ENCODE assay signal across 21 cellular contexts in genomic region chr9:121235512-121235911, GRCh38. TPM values are rescaled to one million over a fixed set of nuclear protein-coding genes. Genes with fewer than 3 reads are reported as not detected.
DNase-seq lines count a peak whose midpoint lies in the region; ATAC-seq, FAIRE-seq and TF ChIP-seq lines count a peak whose summit lies in the region.
"Had no signal": no experiment of that assay in that cellular context is flagged by ENCODE, and none has a peak within 500 bp of the region (broad histone marks: within the 10 kb centered on the region; RNA-seq: fewer than 3 reads in every experiment).

No MANE protein-coding gene starts in this region.

- H3K27me3 Mint-ChIP-seq in CD4-positive, alpha-beta memory T cell: no peaks in the 10 kb centered on the region
- H3K27me3 Mint-ChIP-seq: CD4-positive, alpha-beta T cell; IgD-negative memory B cell had no signal

- H3K4me1 ChIP-seq in PC-9 (replicated peaks; ENCODE audit: insufficient read depth) (peaks cover 32% of the 10 kb centered on the region), K562 (replicated peaks in 1 of 2; ENCODE audit: control insufficient read depth in 2 of 2, insufficient read depth in 2 of 2, low read length in 2 of 2) (peaks cover 12 to 25% of the 10 kb centered on the region in 2 experiments; a peak in 4 of 5 replicates), pancreas (no peaks in the 10 kb centered on the region), smooth muscle cell (ENCODE audit: low read depth) (no peaks in the 10 kb centered on the region)
- H3K4me1 ChIP-seq in CD4-positive, alpha-beta memory T cell (ENCODE audit: insufficient read depth, low read length): no peaks in the 10 kb centered on the region

- peaks cover 32% of the 10 kb centered on the region for H3F3A ChIP-seq in PC-9 (ENCODE audit: insufficient read depth, low read depth)
- H3F3A ChIP-seq in smooth muscle cell (ENCODE audit: low read depth): no peaks in the 10 kb centered on the region

- FAIRE-seq in K562 (lab: Jason Lieb, UNC): peak; percentile 35
- FAIRE-seq in pancreas (lab: Jason Lieb, UNC): no peak
- FAIRE-seq: A204.1, HTR-8/SVneo had no signal

- no peaks in the 10 kb centered on the region for H4K20me1 ChIP-seq in PC-9 (ENCODE audit: insufficient read depth)
- no peaks in the 10 kb centered on the region for H4K20me1 ChIP-seq in K562 (replicated peaks; ENCODE audit: control insufficient read depth, insufficient read depth, low read length)
- H4K20me1 ChIP-seq in smooth muscle cell (ENCODE audit: low read depth): no peaks in the 10 kb centered on the region

- H3K27ac Mint-ChIP-seq in CD4-positive, alpha-beta memory T cell: no peak overlapping the region
- H3K27ac Mint-ChIP-seq: CD4-positive, alpha-beta T cell; IgD-negative memory B cell had no signal

- ATAC-seq in K562: peak; percentile 60
- ATAC-seq in pancreas: peak; percentile 54 to 88 (median 62)
- ATAC-seq in HG03571 (IDR thresholded peaks at IDR 0.05; ENCODE audit: unreplicated experiment): no peak
- ATAC-seq: HCT116 had no signal

- TF ChIP-seq CTCF in PC-9 (conservative IDR thresholded peaks at IDR 0.05) (no peak), K562 (IDR thresholded peaks at IDR 0.05 in 2 of 3, conservative IDR thresholded peaks at IDR 0.05 in 1 of 3; ENCODE audit: insufficient read depth in 2 of 3, low read depth in 1 of 3, low read length in 3 of 3) (no peak), pancreas (IDR thresholded peaks at IDR 0.05) (no peak), smooth muscle cell (IDR thresholded peaks at IDR 0.05; ENCODE audit: borderline replicate concordance, insufficient read depth, poor library complexity, severe bottlenecking) (no peak)

- 35% methylated on average over 5 of the region's 5 CpGs for WGBS in K562 (ENCODE audit: insufficient coverage, low coverage, missing lambda C conversion rate)
- 58 to 63% methylated on average over 5 of the region's 5 CpGs for WGBS in pancreas, 2 donors
- over 99% methylated on average over 5 of the region's 5 CpGs for WGBS in smooth muscle cell (ENCODE audit: low lambda C conversion rate)

- peak overlapping the region; percentile 94 for H3K27ac ChIP-seq in PC-9
- H3K27ac ChIP-seq in K562 (ENCODE audit: extremely low read depth, low read depth, low read length): peak overlapping the region; percentile 42; the same call in 2 of the 3 replicates
- no peak overlapping the region for H3K27ac ChIP-seq in pancreas
- H3K27ac ChIP-seq in CD4-positive, alpha-beta memory T cell (ENCODE audit: low read depth, low read length): no peak overlapping the region
- no peak overlapping the region for H3K27ac ChIP-seq in smooth muscle cell (ENCODE audit: low read depth)
- H3K27ac ChIP-seq: C4-2B, KMS-11 had no signal

- POLR2A ChIA-PET in PC-9 (lab: Charles Lee; ENCODE audit: unreplicated experiment): interaction anchor here (0.6 to 1.1 kb wide), 2 partner anchors 43 to 51 kb away, joined by 4 read pairs; no protein-coding TSS in a partner anchor
- POLR2A ChIA-PET in K562 (lab: Yijun Ruan, JAX): interaction anchor here (0.6 to 1.8 kb wide), 4 partner anchors 9 to 352 kb away, joined by 3 to 9 read pairs (median 5); no protein-coding TSS in a partner anchor
- POLR2A ChIA-PET in CD4-positive, alpha-beta memory T cell (lab: Charles Lee; ENCODE audit: partially characterized antibody): no interaction called here

- H3K27me3 ChIP-seq in PC-9 (ENCODE audit: insufficient read depth, low read depth) (no peaks in the 10 kb centered on the region), K562 (ENCODE audit: control insufficient read depth in 2 of 2, insufficient read depth in 2 of 2, low read length in 2 of 2) (no peaks in the 10 kb centered on the region), pancreas (no peaks in the 10 kb centered on the region), smooth muscle cell (ENCODE audit: low read depth) (no peaks in the 10 kb centered on the region)
- no peaks in the 10 kb centered on the region for H3K27me3 ChIP-seq in CD4-positive, alpha-beta memory T cell (ENCODE audit: insufficient read depth, low read length)

- BruUV-seq in PC-9 (replicated peaks; lab: Mats Ljungman, UMichigan) (no TSS peak), K562 (replicated peaks; lab: Mats Ljungman, UMichigan) (no TSS peak)

- TF ChIP-seq EP300 in K562 (IDR thresholded peaks at IDR 0.05; ENCODE audit: low read length): no peak

- peak overlapping the region in 1 of 2 experiments; percentile 13; a peak in 2 of 4 replicates for H3K9ac ChIP-seq in K562 (ENCODE audit: insufficient read depth in 1 of 2, low read depth in 2 of 2, low read length in 2 of 2)
- H3K9ac ChIP-seq in smooth muscle cell (ENCODE audit: low read depth): no peak overlapping the region
- H3K9ac ChIP-seq: KMS-11 had no signal

- peak; percentile 10 for DNase-seq in Jurkat, Clone E6-1 (ENCODE audit: low read depth, low spot score)
- DNase-seq in PC-9: no peak
- DNase-seq in K562 (ENCODE audit: extremely low read depth in 1 of 4, low spot score in 3 of 4): peak in 3 of 4 experiments; percentile 20 to 58 (median 39)
- peak in 3 of 6 donors; percentile 13 to 45 (median 33) for DNase-seq in pancreas
- no peak for DNase-seq in CD4-positive, alpha-beta memory T cell
- no peak for DNase-seq in smooth muscle cell (lab: John Stamatoyannopoulos, UW; ENCODE audit: unreplicated experiment)
- DNase-seq: ACHN; AML-193; CD4-positive, alpha-beta T cell; DMS153; DMS79; GF-D8; GOT3; H7 had no signal

- H3K9me3 ChIP-seq in PC-9 (ENCODE audit: insufficient read depth, low read depth) (no peaks in the 10 kb centered on the region), K562 (replicated peaks; ENCODE audit: control insufficient read depth, insufficient read depth, low read depth, low read length) (no peaks in the 10 kb centered on the region), pancreas (no peaks in the 10 kb centered on the region), smooth muscle cell (replicated peaks; ENCODE audit: low read depth) (no peaks in the 10 kb centered on the region)
- no peaks in the 10 kb centered on the region for H3K9me3 ChIP-seq in CD4-positive, alpha-beta memory T cell (ENCODE audit: control insufficient read depth in 1 of 2, low read length in 2 of 2)

- no peak overlapping the region for H3K4me3 ChIP-seq in Jurkat, Clone E6-1 (ENCODE audit: low read length)
- no peak overlapping the region for H3K4me3 ChIP-seq in PC-9
- H3K4me3 ChIP-seq in K562: no peak overlapping the region
- no peak overlapping the region for H3K4me3 ChIP-seq in pancreas
- H3K4me3 ChIP-seq in CD4-positive, alpha-beta memory T cell (ENCODE audit: low read length in 2 of 2): no peak overlapping the region
- H3K4me3 ChIP-seq in smooth muscle cell: no peak overlapping the region

- no peaks in the 10 kb centered on the region for H3K36me3 ChIP-seq in PC-9 (ENCODE audit: low read depth)
- no peaks in the 10 kb centered on the region; the same call in 2 of the 3 replicates for H3K36me3 ChIP-seq in K562 (ENCODE audit: control insufficient read depth, insufficient read depth, low read length)
- H3K36me3 ChIP-seq in pancreas: no peaks in the 10 kb centered on the region
- H3K36me3 ChIP-seq in CD4-positive, alpha-beta memory T cell (ENCODE audit: insufficient read depth, low read length): no peaks in the 10 kb centered on the region
- H3K36me3 ChIP-seq in smooth muscle cell (ENCODE audit: low read depth): no peaks in the 10 kb centered on the region

- no peak overlapping the region for H2AFZ ChIP-seq in PC-9
- H2AFZ ChIP-seq in K562 (ENCODE audit: low read depth, low read length): peak overlapping the region; percentile 84
- no peak overlapping the region for H2AFZ ChIP-seq in smooth muscle cell (ENCODE audit: low read depth)

- no peak overlapping the region for H3K4me3 Mint-ChIP-seq in CD4-positive, alpha-beta memory T cell
- H3K4me3 Mint-ChIP-seq: CD4-positive, alpha-beta T cell; IgD-negative memory B cell had no signal

- intact Hi-C loops in PC-9 (cut with micrococcal nuclease; ENCODE audit: unreplicated experiment) (loop anchor here (2.0 kb wide), 1 partner anchor 51 kb away; no protein-coding TSS in a partner anchor), K562 (cut with micrococcal nuclease) (no loop called here), pancreas (cut with DNase I) (no loop called here)
- intact Hi-C loops in CD4-positive, alpha-beta memory T cell (cut with micrococcal nuclease): no loop called here

- H3K9me3 Mint-ChIP-seq in CD4-positive, alpha-beta memory T cell: peaks cover 0 to under 1% (median 0%) of the 10 kb centered on the region in 8 donors
- H3K9me3 Mint-ChIP-seq: CD4-positive, alpha-beta T cell; IgD-negative memory B cell had no signal

- H3K4me2 ChIP-seq in PC-9 (peak overlapping the region; percentile 67), K562 (ENCODE audit: insufficient read depth, low read length) (peak overlapping the region; percentile 51; the same call in 1 of the 2 replicates), smooth muscle cell (no peak overlapping the region)
- H3K4me2 ChIP-seq: KMS-11 had no signal

- CTCF ChIA-PET in PC-9 (lab: Charles Lee) (no interaction called here), K562 (lab: Yijun Ruan, JAX; ENCODE audit: low intra/inter-chr PET ratio) (no interaction called here)
- CTCF ChIA-PET in CD4-positive, alpha-beta memory T cell (lab: Charles Lee; ENCODE audit: partially characterized antibody): no interaction called here

- no peaks in the 10 kb centered on the region for H3K4me1 Mint-ChIP-seq in CD4-positive, alpha-beta memory T cell
- H3K4me1 Mint-ChIP-seq: IgD-negative memory B cell had no signal

- peaks cover 11 to 46% of the 10 kb centered on the region in 2 donors for H3K36me3 Mint-ChIP-seq in CD4-positive, alpha-beta memory T cell

- no peak for TF ChIP-seq RAD21 in K562 (CRISPR knock-in tag; conservative IDR thresholded peaks at IDR 0.05 in 1 of 2, IDR thresholded peaks at IDR 0.05 in 1 of 2)

- in situ Hi-C loops in K562 (cut with MboI): no loop called here

- no peak for TF ChIP-seq POLR2A in K562 (conservative IDR thresholded peaks at IDR 0.05)

- H3K9me2 ChIP-seq in PC-9 (ENCODE audit: insufficient read depth): no peaks in the 10 kb centered on the region

- no peaks in the 10 kb centered on the region for H3K9me1 ChIP-seq in K562 (ENCODE audit: control insufficient read depth, insufficient read depth, low read length)

- H3K79me2 ChIP-seq in PC-9 (ENCODE audit: low read depth) (no peaks in the 10 kb centered on the region), K562 (ENCODE audit: control insufficient read depth, insufficient read depth, low read length) (no peaks in the 10 kb centered on the region), smooth muscle cell (ENCODE audit: low read depth) (no peaks in the 10 kb centered on the region)

RNA-seq across cellular contexts. Expression of gene GSN, which starts 32.5 kb away (rescaled TPM):
- polyA plus RNA-seq in Jurkat, Clone E6-1 (2012; ENCODE audit: insufficient read depth, insufficient read length): 21.1 TPM
- total RNA-seq in PC-9 (2021) (135 and 207 TPM in 2 replicates), K562 (2014; rRNA removed) (8.2 and 10.8 TPM in 2 replicates), K562 (2014; rRNA removed; fragmentation: Illumina TruSeq; extraction: Trizol) (3.3 and 3.5 TPM in 2 replicates), K562 (2015; rRNA removed; fragmentation: Illumina TruSeq; extraction: Trizol) (12.3 and 12.4 TPM in 2 replicates), K562 (2021) (9.0 and 9.6 TPM in 2 replicates), pancreas (100 to 1,000 TPM in 3 of 6 donors, 10 to 100 TPM in 3; 44.0 to 190 (median 97.8) TPM), smooth muscle cell (337 and 430 TPM in 2 replicates)
- total RNA-seq in K562 (2011; cell fraction: chromatin; rRNA removed; ENCODE audit: low replicate concordance): 15.3 and 27.0 TPM in 2 replicates
- total RNA-seq in K562 (2011; cell fraction: nucleolus; rRNA removed): 9.9 and 11.0 TPM in 2 replicates
- 8.1 and 9.2 TPM in 2 replicates for total RNA-seq in K562 (2011; cell fraction: nucleoplasm; rRNA removed)
- polyA plus RNA-seq in K562 (2011; rRNA removed) (16.6 and 24.2 TPM in 2 replicates), K562 (2014; fragmentation: Illumina TruSeq; extraction: Trizol) (5.2 and 7.4 TPM in 2 replicates), K562 (2014; fragmentation: Nextera tagmentation; extraction: Ambion mirVana) (under 1 TPM; 0.39 to 0.41 TPM), K562 (2014; rRNA removed) (7.5 and 11.2 TPM in 2 replicates), pancreas (100 to 1,000 TPM; 154 to 193 TPM), smooth muscle cell (529 and 685 TPM in 2 replicates)
- 27.5 and 34.5 TPM in 2 replicates for polyA plus RNA-seq in K562 (2011; cell fraction: cytosol; rRNA removed)
- polyA plus RNA-seq in K562 (2011; cell fraction: nucleus; rRNA removed): 15.8 and 17.0 TPM in 2 replicates
- 11.2 and 34.5 TPM in 2 replicates for polyA plus RNA-seq in K562 (2012)
- polyA minus RNA-seq in K562 (2011; rRNA and poly(A)+ RNA removed): 23.7 and 31.3 TPM in 2 replicates
- polyA minus RNA-seq in K562 (2011; cell fraction: cytosol; rRNA and poly(A)+ RNA removed): 24.8 and 27.9 TPM in 2 replicates
- polyA minus RNA-seq in K562 (2011; cell fraction: nucleus; rRNA and poly(A)+ RNA removed): 6.2 and 9.0 TPM in 2 replicates
- 1 to 10 TPM; 7.8 to 8.7 TPM for total RNA-seq in CD4-positive, alpha-beta memory T cell
- 1 to 10 TPM; 1.9 to 4.1 TPM for polyA plus RNA-seq in CD4-positive, alpha-beta memory T cell

RNA-seq across cellular contexts. Expression of gene RAB14, which starts 33.8 kb away (rescaled TPM):
- 53.5 TPM for polyA plus RNA-seq in Jurkat, Clone E6-1 (2012; ENCODE audit: insufficient read depth, insufficient read length)
- total RNA-seq in PC-9 (2021) (58.1 and 82.6 TPM in 2 replicates), K562 (2014; rRNA removed) (10.3 and 11.8 TPM in 2 replicates), K562 (2014; rRNA removed; fragmentation: Illumina TruSeq; extraction: Trizol) (25.5 and 26.8 TPM in 2 replicates), K562 (2015; rRNA removed; fragmentation: Illumina TruSeq; extraction: Trizol) (23.6 and 25.4 TPM in 2 replicates), K562 (2021) (41.8 and 48.4 TPM in 2 replicates), pancreas (10 to 100 TPM; 13.3 to 37.0 (median 25.2) TPM), smooth muscle cell (49.8 and 51.4 TPM in 2 replicates)
- total RNA-seq in K562 (2011; cell fraction: chromatin; rRNA removed; ENCODE audit: low replicate concordance): 10.7 and 28.6 TPM in 2 replicates
- 6.7 and 7.6 TPM in 2 replicates for total RNA-seq in K562 (2011; cell fraction: nucleolus; rRNA removed)
- total RNA-seq in K562 (2011; cell fraction: nucleoplasm; rRNA removed): 20.8 and 42.9 TPM in 2 replicates
- polyA plus RNA-seq in K562 (2011; rRNA removed) (17.6 and 19.8 TPM in 2 replicates), K562 (2014; fragmentation: Illumina TruSeq; extraction: Trizol) (32.4 and 35.8 TPM in 2 replicates), K562 (2014; fragmentation: Nextera tagmentation; extraction: Ambion mirVana) (10 to 100 TPM; 20.2 to 20.9 TPM), K562 (2014; rRNA removed) (15.9 and 16.7 TPM in 2 replicates), pancreas (10 to 100 TPM in 1 of 2 donors, 1 to 10 TPM in 1; 9.2 to 21.3 TPM), smooth muscle cell (49.3 and 54.4 TPM in 2 replicates)
- polyA plus RNA-seq in K562 (2011; cell fraction: cytosol; rRNA removed): 4.0 and 10.5 TPM in 2 replicates
- 11.3 and 16.5 TPM in 2 replicates for polyA plus RNA-seq in K562 (2011; cell fraction: nucleus; rRNA removed)
- polyA plus RNA-seq in K562 (2012): 30.3 and 32.9 TPM in 2 replicates
- 14.8 and 18.2 TPM in 2 replicates for polyA minus RNA-seq in K562 (2011; rRNA and poly(A)+ RNA removed)
- 12.5 and 15.7 TPM in 2 replicates for polyA minus RNA-seq in K562 (2011; cell fraction: cytosol; rRNA and poly(A)+ RNA removed)
- 10.0 and 16.6 TPM in 2 replicates for polyA minus RNA-seq in K562 (2011; cell fraction: nucleus; rRNA and poly(A)+ RNA removed)
- total RNA-seq in CD4-positive, alpha-beta memory T cell: 10 to 100 TPM; 65.5 to 68.1 TPM
- 10 to 100 TPM; 34.8 to 54.0 TPM for polyA plus RNA-seq in CD4-positive, alpha-beta memory T cell

Comparison
In these comparisons a context has a peak if more than half of its experiments do, and no peak if none do; other contexts are left out.
1. DNase-seq: peak in Jurkat, Clone E6-1 (single experiment) and K562 (3 of 4); none in PC-9 (0 of 2), CD4-positive, alpha-beta memory T cell (0 of 5) and smooth muscle cell (single experiment).
2. H3K27ac ChIP-seq: peak in PC-9 (single experiment) and K562 (single experiment); none in pancreas (0 of 4), CD4-positive, alpha-beta memory T cell (single experiment) and smooth muscle cell (single experiment).